In genomic region chr3:62142696-62143095, GRCh38 we compare ENCODE assay signal across 1 cellular context.
TF ChIP-seq lines count a peak whose summit lies in the region.

No MANE protein-coding gene starts in this region.

TF ChIP-seq in GM12878, 131 proteins besides CTCF, POLR2A, EP300 and RAD21 (continued from another document):
- TF ChIP-seq CUX1 (IDR thresholded peaks at IDR 0.05; ENCODE audit: insufficient replicate concordance, low read depth, low read length), result no peak
- no peak for TF ChIP-seq MEF2B (IDR thresholded peaks at IDR 0.05; ENCODE audit: partially characterized antibody, poor library complexity, severe bottlenecking)
- TF ChIP-seq FOXM1 (IDR thresholded peaks at IDR 0.05; ENCODE audit: low read depth, low read length), result no peak
- no peak for TF ChIP-seq SMAD1 (IDR thresholded peaks at IDR 0.05; ENCODE audit: low read depth, partially characterized antibody)
- TF ChIP-seq HDAC6 (IDR thresholded peaks at IDR 0.05; ENCODE audit: unreplicated experiment), result no peak
- no peak for TF ChIP-seq FOS (IDR thresholded peaks at IDR 0.05; ENCODE audit: borderline replicate concordance, extremely low read depth, insufficient read length)
- TF ChIP-seq CHD1 (IDR thresholded peaks at IDR 0.05; ENCODE audit: low read depth, low read length), result no peak
- TF ChIP-seq ZBTB33 (IDR thresholded peaks at IDR 0.05), result no peak
- TF ChIP-seq NFYA (IDR thresholded peaks at IDR 0.05; ENCODE audit: borderline replicate concordance, low read depth, low read length), result no peak
- no peak for TF ChIP-seq ESRRA (IDR thresholded peaks at IDR 0.05; ENCODE audit: low read length)
